ENCODE assay signal across 14 cellular contexts in the genomic region with DNA sequence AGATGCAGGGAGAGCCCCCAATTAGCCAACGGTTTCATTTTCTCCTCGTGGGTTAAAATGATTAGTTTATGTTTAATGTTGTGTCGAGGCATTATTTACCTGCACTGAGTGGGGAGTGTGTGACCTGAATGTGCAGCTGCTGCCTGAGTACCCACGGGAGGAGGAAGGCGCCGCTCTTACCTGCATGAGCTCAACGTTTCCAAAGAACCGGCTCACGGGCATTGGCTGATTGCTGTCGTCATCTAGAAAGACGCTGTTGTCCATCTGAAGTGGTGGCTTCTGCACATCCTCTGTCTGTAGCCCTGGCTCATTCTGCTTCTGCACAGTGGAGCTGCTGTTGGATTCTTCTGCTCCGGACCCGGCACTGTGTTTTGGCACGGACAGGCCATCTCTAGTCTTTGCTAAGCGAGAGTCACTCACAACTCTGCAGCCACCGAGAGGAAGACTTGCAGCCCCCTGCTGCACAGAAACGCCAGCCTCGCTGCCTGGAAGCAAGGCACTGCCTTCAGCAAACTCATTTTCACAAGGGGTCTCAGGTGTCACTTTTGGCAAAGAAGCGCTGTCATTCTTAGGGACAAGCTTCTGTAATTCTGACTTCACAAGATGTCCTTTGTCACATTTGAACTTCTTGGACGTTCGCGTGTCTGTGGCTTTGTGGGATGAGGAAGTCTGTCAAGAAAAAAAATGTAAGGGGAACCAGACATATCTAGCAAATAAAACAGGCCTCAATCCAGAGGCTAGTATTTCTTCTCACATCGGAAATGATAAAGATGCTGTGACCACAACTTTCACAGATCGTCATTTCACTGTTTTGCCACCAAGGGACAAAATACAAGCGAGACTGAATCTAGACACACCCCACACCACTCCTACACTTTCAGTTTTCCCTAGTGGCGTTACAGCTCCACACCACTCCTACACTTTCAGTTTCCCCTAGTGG. TPM values are rescaled to one million over a fixed set of nuclear protein-coding genes. Genes with fewer than 3 reads are reported as not detected.
A peak's percentile ranks its signal among the peaks of the same experiment; 100 is the strongest.
DNase-seq lines count a peak whose midpoint lies in the region; ATAC-seq and TF ChIP-seq lines count a peak whose summit lies in the region.
"Had no signal": no experiment of that assay in that cellular context is flagged by ENCODE, and none has a peak within 500 bp of the region (broad histone marks: within the 10 kb centered on the region; RNA-seq: fewer than 3 reads in every experiment).

No MANE protein-coding gene starts in this region.

- H3K27me3 Mint-ChIP-seq in CD8-positive, alpha-beta T cell (ENCODE audit: low read depth) = no peaks in the 10 kb centered on the region
- H3K27me3 Mint-ChIP-seq in endodermal cell (ENCODE audit: insufficient read depth) = no peaks in the 10 kb centered on the region

- no peaks in the 10 kb centered on the region for H3K27me3 ChIP-seq in CD8-positive, alpha-beta T cell (ENCODE audit: insufficient read depth, low read length)
- no peaks in the 10 kb centered on the region for H3K27me3 ChIP-seq in endodermal cell (ENCODE audit: control insufficient read depth, insufficient read depth, low read length, poor library complexity, severe bottlenecking)

- H3K4me3 Mint-ChIP-seq in CD8-positive, alpha-beta T cell = peak overlapping the region; percentile 67
- H3K4me3 Mint-ChIP-seq in endodermal cell = no peak overlapping the region

- H3K36me3 ChIP-seq in CD8-positive, alpha-beta T cell (ENCODE audit: insufficient read depth, low read length) = peaks cover 37% of the 10 kb centered on the region
- H3K36me3 ChIP-seq in mucosa of descending colon (ENCODE audit: low read depth) (peaks cover 4% of the 10 kb centered on the region), endodermal cell (ENCODE audit: control insufficient read depth, insufficient read depth, low read length) (peaks cover 53% of the 10 kb centered on the region)

- peak in 1 of 7 experiments; percentile 18 for DNase-seq in CD8-positive, alpha-beta T cell
- peak; percentile 6 to 18 for DNase-seq in activated CD4-positive, alpha-beta T cell treated with anti-CD3 and anti-CD28 coated beads, Interleukin-2, amount 50 U/mL, for 48 hours
- DNase-seq in mucosa of descending colon (no peak), HUDEP-2 (lab: John Stamatoyannopoulos, UW; ENCODE audit: unreplicated experiment in 76 of 76) (no peak), endodermal cell (no peak)
- DNase-seq: cortex of kidney, GOT3, mesendoderm, NCI-H526 had no signal

- H3K27ac ChIP-seq in CD8-positive, alpha-beta T cell (ENCODE audit: low read depth, low read length) = peak overlapping the region; percentile 15
- H3K27ac ChIP-seq in endodermal cell (ENCODE audit: low read depth, low read length) = no peak overlapping the region

- no peak for TF ChIP-seq CTCF in CD8-positive, alpha-beta T cell (IDR thresholded peaks at IDR 0.05)
- TF ChIP-seq CTCF in mucosa of descending colon (IDR thresholded peaks at IDR 0.05) = no peak
- no peak for TF ChIP-seq CTCF in endodermal cell (conservative IDR thresholded peaks at IDR 0.05)

- H3K27ac Mint-ChIP-seq in CD8-positive, alpha-beta T cell = peak overlapping the region; percentile 84
- H3K27ac Mint-ChIP-seq in endodermal cell = no peak overlapping the region

- POLR2A ChIA-PET in CD8-positive, alpha-beta T cell (lab: Charles Lee) = interaction anchor here (0.7 kb wide), 1 partner anchor 9 kb away, joined by 3 read pairs; a partner anchor contains a TSS

- no peaks in the 10 kb centered on the region for H3K9me3 ChIP-seq in CD8-positive, alpha-beta T cell (ENCODE audit: low read length)
- H3K9me3 ChIP-seq in mucosa of descending colon = no peaks in the 10 kb centered on the region
- no peaks in the 10 kb centered on the region for H3K9me3 ChIP-seq in endodermal cell (ENCODE audit: control insufficient read depth, low read length)

- ATAC-seq in CD8-positive, alpha-beta T cell = peak; percentile 69
- peak; percentile 47 for ATAC-seq in GM21423 (IDR thresholded peaks at IDR 0.05; ENCODE audit: unreplicated experiment)
- peak; percentile 84 for ATAC-seq in mucosa of descending colon
- ATAC-seq in HG02759 (IDR thresholded peaks at IDR 0.05; ENCODE audit: unreplicated experiment) = no peak
- ATAC-seq in HG03108 (IDR thresholded peaks at IDR 0.05; ENCODE audit: unreplicated experiment) = no peak
- ATAC-seq: right cardiac atrium, SK-N-SH treated with all-trans-retinoic acid at 6 μM for 48 hours had no signal

- CTCF ChIA-PET in CD8-positive, alpha-beta T cell (lab: Charles Lee) = interaction anchor here (1.2 kb wide), 1 partner anchor 20 kb away, joined by 3 read pairs; no protein-coding TSS in a partner anchor

- intact Hi-C loops in CD8-positive, alpha-beta T cell (cut with DNase I, micrococcal nuclease) = loop anchor here in 1 of 2 experiments (10.0 kb wide), 1 partner anchor 1496 kb away; a partner anchor contains a TSS
- intact Hi-C loops in mucosa of descending colon (cut with DNase I, micrococcal nuclease) = no loop called here

- WGBS in endodermal cell (ENCODE audit: insufficient coverage in 1 of 2, insufficient read length in 1 of 2), 2 experiments = 91 to 93% methylated on average over 21 to 26 of the region's 26 CpGs

- peaks cover 10% of the 10 kb centered on the region for H3K4me1 ChIP-seq in CD8-positive, alpha-beta T cell (ENCODE audit: insufficient read depth, low read length)
- H3K4me1 ChIP-seq in mucosa of descending colon (ENCODE audit: low read depth) = no peaks in the 10 kb centered on the region
- no peaks in the 10 kb centered on the region for H3K4me1 ChIP-seq in endodermal cell (ENCODE audit: control insufficient read depth, insufficient read depth, low read length)

- no peak overlapping the region for H3K4me3 ChIP-seq in CD8-positive, alpha-beta T cell (ENCODE audit: low read depth, low read length)
- H3K4me3 ChIP-seq in mucosa of descending colon (no peak overlapping the region), endodermal cell (ENCODE audit: low read length) (no peak overlapping the region)

- no peaks in the 10 kb centered on the region for H3K9me3 Mint-ChIP-seq in CD8-positive, alpha-beta T cell
- no peaks in the 10 kb centered on the region for H3K9me3 Mint-ChIP-seq in endodermal cell

- no peak overlapping the region for H3K9ac ChIP-seq in endodermal cell (ENCODE audit: extremely low read depth, low read length, poor library complexity, severe bottlenecking)

- peaks cover 23% of the 10 kb centered on the region for H3K4me1 Mint-ChIP-seq in CD8-positive, alpha-beta T cell (ENCODE audit: low read depth)
- H3K4me1 Mint-ChIP-seq in endodermal cell = no peaks in the 10 kb centered on the region

- peaks cover 58% of the 10 kb centered on the region for H3K36me3 Mint-ChIP-seq in CD8-positive, alpha-beta T cell
- peaks cover 58% of the 10 kb centered on the region for H3K36me3 Mint-ChIP-seq in endodermal cell (ENCODE audit: low read depth)

RNA-seq across cellular contexts. Expression of a gene that starts 9.4 kb away (rescaled TPM):
- total RNA-seq in CD8-positive, alpha-beta T cell = 10 to 100 TPM; 19.1 to 20.9 TPM
- total RNA-seq in mucosa of descending colon = 10 to 100 TPM; 19.3 to 23.7 (median 21.8) TPM
- 10 to 100 TPM; 28.4 to 38.4 TPM for total RNA-seq in endodermal cell
- 44.2 TPM for polyA plus RNA-seq in endodermal cell (2013, experiment 1 of 2)
- polyA plus RNA-seq in endodermal cell (2013, experiment 2 of 2) = 42.5 TPM

RNA-seq across cellular contexts. Expression of a gene that starts 33.4 kb away (rescaled TPM):
- 1 to 10 TPM; 3.4 to 3.7 TPM for total RNA-seq in CD8-positive, alpha-beta T cell
- total RNA-seq in mucosa of descending colon (1 to 10 TPM; 7.6 to 9.2 (median 8.4) TPM), endodermal cell (1 to 10 TPM; 7.2 to 7.6 TPM)
- 6.5 TPM for polyA plus RNA-seq in endodermal cell (2013, experiment 1 of 2)
- 6.5 TPM for polyA plus RNA-seq in endodermal cell (2013, experiment 2 of 2)

RNA-seq across cellular contexts. Expression of a gene that starts 33.6 kb away (rescaled TPM):
- 10 to 100 TPM; 15.5 to 16.8 TPM for total RNA-seq in CD8-positive, alpha-beta T cell
- total RNA-seq in mucosa of descending colon = 10 to 100 TPM; 33.4 to 62.0 (median 36.1) TPM
- 10 to 100 TPM; 34.2 to 47.5 TPM for total RNA-seq in endodermal cell
- 24.2 TPM for polyA plus RNA-seq in endodermal cell (2013, experiment 1 of 2)
- polyA plus RNA-seq in endodermal cell (2013, experiment 2 of 2) = 18.7 TPM

Comparison
In these comparisons a context has a peak if more than half of its experiments do, and no peak if none do; other contexts are left out.
1. ATAC-seq: peak in CD8-positive, alpha-beta T cell (single experiment), GM21423 (single experiment) and mucosa of descending colon (single experiment); none in HG02759 (single experiment) and HG03108 (single experiment).
2. DNase-seq: peak in activated CD4-positive, alpha-beta T cell treated with anti-CD3 and anti-CD28 coated beads, Interleukin-2, amount 50 U/mL, for 48 hours (2 of 2); none in mucosa of descending colon (0 of 3), HUDEP-2 (0 of 76) and endodermal cell (single experiment).